Comparison of ENCODE assay signal across 25 cellular contexts in genomic region chr2:145265244-145265643, GRCh38.
"Had no signal": no experiment of that assay in that cellular context is flagged by ENCODE, and none has a peak within 500 bp of the region (broad histone marks: within the 10 kb centered on the region; RNA-seq: fewer than 3 reads in every experiment).

No MANE protein-coding gene starts in this region.

- H3K36me3 ChIP-seq: esophagus squamous epithelium, gastrocnemius medialis, heart right ventricle, left lung, lower lobe of right lung had no signal

- H3K9me3 ChIP-seq: esophagus squamous epithelium, gastrocnemius medialis, heart right ventricle, left lung, lower lobe of right lung, mucosa of descending colon had no signal

- H3K9me3 Mint-ChIP-seq: naive B cell had no signal

- H3K36me3 Mint-ChIP-seq: mesothelial cell of epicardium, naive B cell had no signal

- H3K4me3 ChIP-seq: coronary artery, dorsolateral prefrontal cortex, esophagus squamous epithelium, gastrocnemius medialis, heart right ventricle, left lung, lower lobe of right lung, mucosa of descending colon had no signal

- H3K27ac ChIP-seq: coronary artery, dorsolateral prefrontal cortex, esophagus squamous epithelium, gastrocnemius medialis, heart right ventricle, left lung, lower lobe of right lung had no signal

- H3K27me3 ChIP-seq: esophagus squamous epithelium, gastrocnemius medialis had no signal

- FAIRE-seq: colon, endothelial cell of umbilical vein, islet of Langerhans, keratinocyte had no signal

- H3K4me1 Mint-ChIP-seq: mesothelial cell of epicardium, naive B cell had no signal

- ATAC-seq: gastrocnemius medialis, heart right ventricle, left cardiac atrium, left lung, left ventricle myocardium superior, lower lobe of right lung, mucosa of descending colon had no signal

- H3K4me3 Mint-ChIP-seq: mesothelial cell of epicardium, naive B cell had no signal

- H3K4me1 ChIP-seq: esophagus squamous epithelium, gastrocnemius medialis, heart right ventricle, left lung, lower lobe of right lung had no signal

- H3K27ac Mint-ChIP-seq: mesothelial cell of epicardium, naive B cell had no signal

- DNase-seq: dermis blood vessel endothelial cell; dorsolateral prefrontal cortex; effector CD4-positive, alpha-beta T cell; effector memory CD4-positive, alpha-beta T cell; esophagus squamous epithelium; foreskin fibroblast; foreskin melanocyte; gastrocnemius medialis; glutamatergic neuron; head of caudate nucleus; heart right ventricle; hippocampal formation; left cardiac atrium; left lung; left ventricle myocardium superior; lower lobe of right lung; mesenchymal stem cell; mucosa of descending colon; naive B cell had no signal
